In the genomic region with DNA sequence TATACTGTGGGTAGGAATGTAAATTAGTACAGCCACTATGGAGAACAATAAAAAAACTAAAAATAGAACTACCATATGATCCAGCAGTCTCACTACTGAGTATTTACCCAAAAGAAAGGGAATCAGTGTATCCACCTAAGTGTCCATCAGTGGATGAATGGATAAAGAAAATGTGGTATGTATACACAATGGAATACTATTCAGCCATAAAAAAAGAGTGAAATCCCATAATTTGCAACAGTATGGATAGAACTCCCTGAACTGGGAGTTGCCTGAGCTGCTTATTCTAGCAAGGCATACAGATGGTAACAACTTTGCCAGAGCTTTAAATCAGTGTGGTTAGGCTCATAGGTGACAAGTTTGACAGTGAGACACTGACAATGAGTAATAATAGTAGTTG, we compare ENCODE assay signal across 18 cellular contexts. TPM values are rescaled to one million over a fixed set of nuclear protein-coding genes. Genes with fewer than 3 reads are reported as not detected.
DNase-seq lines count a peak whose midpoint lies in the region; ATAC-seq, FAIRE-seq and TF ChIP-seq lines count a peak whose summit lies in the region.
"Had no signal": no experiment of that assay in that cellular context is flagged by ENCODE, and none has a peak within 500 bp of the region (broad histone marks: within the 10 kb centered on the region; RNA-seq: fewer than 3 reads in every experiment).

No MANE protein-coding gene starts in this region.

- no peaks in the 10 kb centered on the region for H3K79me2 ChIP-seq in K562 (ENCODE audit: control insufficient read depth, insufficient read depth, low read length)

- DNase-seq in activated T-cell treated with anti-CD3 and anti-CD28 coated beads, Interleukin-2, amount 50 U/mL, for 24 hours: no peak
- no peak for DNase-seq in activated T-cell treated with anti-CD3 and anti-CD28 coated beads for 4 hours
- no peak for DNase-seq in natural killer cell
- no peak for DNase-seq in natural killer cell treated with Interleukin-12 subunit alpha and Interleukin-12 subunit beta and Interleukin-15 and Interleukin-18, amount 100 ng/mL, for 72 hours (ENCODE audit: low spot score)
- no peak for DNase-seq in K562 (ENCODE audit: extremely low read depth in 1 of 4, low spot score in 3 of 4)
- no peak for DNase-seq in adrenal gland
- DNase-seq: CD4-positive, alpha-beta memory T cell; DMS79; GM23248 had no signal

- no peak for TF ChIP-seq EP300 in K562 (IDR thresholded peaks at IDR 0.05; ENCODE audit: low read length)

- no peak for FAIRE-seq in K562 (lab: Jason Lieb, UNC)
- FAIRE-seq: A204.1, GM12878, GM18507, H54 had no signal

- no peaks in the 10 kb centered on the region for H3K27me3 Mint-ChIP-seq in activated T-cell treated with anti-CD3 and anti-CD28 coated beads, Interleukin-2, amount 50 U/mL, for 24 hours
- H3K27me3 Mint-ChIP-seq in natural killer cell (ENCODE audit: low read depth in 2 of 2): no peaks in the 10 kb centered on the region
- H3K27me3 Mint-ChIP-seq in natural killer cell treated with Interleukin-12 subunit alpha and Interleukin-12 subunit beta and Interleukin-15 and Interleukin-18, amount 100 ng/mL, for 72 hours: no peaks in the 10 kb centered on the region
- H3K27me3 Mint-ChIP-seq: B cell; CD4-positive, alpha-beta memory T cell had no signal

- no peaks in the 10 kb centered on the region for H4K20me1 ChIP-seq in K562 (replicated peaks; ENCODE audit: control insufficient read depth, insufficient read depth, low read length)

- H3K9me3 ChIP-seq in K562 (replicated peaks; ENCODE audit: control insufficient read depth, insufficient read depth, low read depth, low read length): no peaks in the 10 kb centered on the region
- no peaks in the 10 kb centered on the region for H3K9me3 ChIP-seq in adrenal gland (replicated peaks in 1 of 3)

- peak in 1 of 3 donors; percentile 17 for ATAC-seq in natural killer cell
- ATAC-seq in natural killer cell treated with Interleukin-12 subunit alpha and Interleukin-12 subunit beta and Interleukin-15 and Interleukin-18, amount 100 ng/mL, for 72 hours: no peak
- ATAC-seq in K562: no peak
- ATAC-seq in GM19324 (IDR thresholded peaks at IDR 0.05; ENCODE audit: low FRiP score, unreplicated experiment): no peak
- ATAC-seq: GM12878, HCT116 had no signal

- POLR2A ChIA-PET in K562 (lab: Yijun Ruan, JAX): interaction anchor here (0.6 to 0.9 kb wide), 2 partner anchors 13 to 15 kb away, joined by 3 read pairs; no protein-coding TSS in a partner anchor

- peaks cover 13% of the 10 kb centered on the region for H3K4me1 Mint-ChIP-seq in activated T-cell treated with anti-CD3 and anti-CD28 coated beads, Interleukin-2, amount 50 U/mL, for 24 hours (ENCODE audit: low read depth)
- peaks cover 15 to 18% of the 10 kb centered on the region in 2 donors for H3K4me1 Mint-ChIP-seq in natural killer cell
- peaks cover 4 to 12% of the 10 kb centered on the region in 2 donors for H3K4me1 Mint-ChIP-seq in natural killer cell treated with Interleukin-12 subunit alpha and Interleukin-12 subunit beta and Interleukin-15 and Interleukin-18, amount 100 ng/mL, for 72 hours (ENCODE audit: low read depth in 2 of 2)
- H3K4me1 Mint-ChIP-seq: B cell had no signal

- H3K27me3 ChIP-seq in K562 (ENCODE audit: control insufficient read depth in 2 of 2, insufficient read depth in 2 of 2, low read length in 2 of 2) (no peaks in the 10 kb centered on the region), adrenal gland (no peaks in the 10 kb centered on the region)

- no peak for TF ChIP-seq POLR2A in K562 (conservative IDR thresholded peaks at IDR 0.05)
- no peak for TF ChIP-seq POLR2A in adrenal gland (IDR thresholded peaks at IDR 0.05)

- no peak for TF ChIP-seq RAD21 in K562 (CRISPR knock-in tag; conservative IDR thresholded peaks at IDR 0.05 in 1 of 2, IDR thresholded peaks at IDR 0.05 in 1 of 2)

- peaks cover 90% of the 10 kb centered on the region for H3K36me3 Mint-ChIP-seq in activated T-cell treated with anti-CD3 and anti-CD28 coated beads, Interleukin-2, amount 50 U/mL, for 24 hours (ENCODE audit: low read depth)
- peaks cover 43% of the 10 kb centered on the region for H3K36me3 Mint-ChIP-seq in natural killer cell
- H3K36me3 Mint-ChIP-seq in natural killer cell treated with Interleukin-12 subunit alpha and Interleukin-12 subunit beta and Interleukin-15 and Interleukin-18, amount 100 ng/mL, for 72 hours: peaks cover 38% of the 10 kb centered on the region

- no peak overlapping the region for H3K4me3 ChIP-seq in K562
- no peak overlapping the region for H3K4me3 ChIP-seq in adrenal gland
- H3K4me3 ChIP-seq: GM12878, GM23248 had no signal

- H3K9ac ChIP-seq in K562 (ENCODE audit: insufficient read depth in 1 of 2, low read depth in 2 of 2, low read length in 2 of 2): no peak overlapping the region
- H3K9ac ChIP-seq: GM23248 had no signal

- H3K9me1 ChIP-seq in K562 (ENCODE audit: control insufficient read depth, insufficient read depth, low read length): no peaks in the 10 kb centered on the region

- peak overlapping the region; percentile 75 for H3K27ac Mint-ChIP-seq in activated T-cell treated with anti-CD3 and anti-CD28 coated beads, Interleukin-2, amount 50 U/mL, for 24 hours
- peak overlapping the region; percentile 49 to 70 for H3K27ac Mint-ChIP-seq in natural killer cell
- H3K27ac Mint-ChIP-seq in natural killer cell treated with Interleukin-12 subunit alpha and Interleukin-12 subunit beta and Interleukin-15 and Interleukin-18, amount 100 ng/mL, for 72 hours: peak overlapping the region in 1 of 2 donors; percentile 7
- H3K27ac Mint-ChIP-seq: B cell had no signal

- TF ChIP-seq CTCF in natural killer cell (IDR thresholded peaks at IDR 0.05) (no peak), K562 (IDR thresholded peaks at IDR 0.05 in 2 of 3, conservative IDR thresholded peaks at IDR 0.05 in 1 of 3; ENCODE audit: insufficient read depth in 2 of 3, low read depth in 1 of 3, low read length in 3 of 3) (no peak), adrenal gland (IDR thresholded peaks at IDR 0.05) (no peak)

- H3K4me1 ChIP-seq in K562 (replicated peaks in 1 of 2; ENCODE audit: control insufficient read depth in 2 of 2, insufficient read depth in 2 of 2, low read length in 2 of 2) (no peaks in the 10 kb centered on the region), adrenal gland (replicated peaks in 1 of 2) (peaks cover 0 to 7% of the 10 kb centered on the region in 2 donors)

- H3K4me2 ChIP-seq in K562 (ENCODE audit: insufficient read depth, low read length): no peak overlapping the region

- intact Hi-C loops in natural killer cell (cut with micrococcal nuclease) (no loop called here), K562 (cut with micrococcal nuclease) (no loop called here), adrenal gland (cut with DNase I) (no loop called here)

- BruUV-seq in K562 (replicated peaks; lab: Mats Ljungman, UMichigan): no TSS peak

- H3K36me3 ChIP-seq in K562 (ENCODE audit: control insufficient read depth, insufficient read depth, low read length) (peaks cover 66% of the 10 kb centered on the region), adrenal gland (replicated peaks in 1 of 2) (peaks cover 0 to 39% of the 10 kb centered on the region in 2 donors)

- in situ Hi-C loops in K562 (cut with MboI): no loop called here

- CTCF ChIA-PET in K562 (lab: Yijun Ruan, JAX; ENCODE audit: low intra/inter-chr PET ratio): no interaction called here

- no peak overlapping the region for H3K4me3 Mint-ChIP-seq in activated T-cell treated with anti-CD3 and anti-CD28 coated beads, Interleukin-2, amount 50 U/mL, for 24 hours
- no peak overlapping the region for H3K4me3 Mint-ChIP-seq in natural killer cell
- no peak overlapping the region for H3K4me3 Mint-ChIP-seq in natural killer cell treated with Interleukin-12 subunit alpha and Interleukin-12 subunit beta and Interleukin-15 and Interleukin-18, amount 100 ng/mL, for 72 hours
- H3K4me3 Mint-ChIP-seq: B cell; CD4-positive, alpha-beta memory T cell had no signal

- no peak overlapping the region for H2AFZ ChIP-seq in K562 (ENCODE audit: low read depth, low read length)
- H2AFZ ChIP-seq: GM23248 had no signal

- H3K9me3 Mint-ChIP-seq in activated T-cell treated with anti-CD3 and anti-CD28 coated beads, Interleukin-2, amount 50 U/mL, for 24 hours: no peaks in the 10 kb centered on the region
- no peaks in the 10 kb centered on the region for H3K9me3 Mint-ChIP-seq in natural killer cell
- H3K9me3 Mint-ChIP-seq in natural killer cell treated with Interleukin-12 subunit alpha and Interleukin-12 subunit beta and Interleukin-15 and Interleukin-18, amount 100 ng/mL, for 72 hours: no peaks in the 10 kb centered on the region
- H3K9me3 Mint-ChIP-seq: CD4-positive, alpha-beta memory T cell had no signal

- H3K27ac ChIP-seq in K562 (ENCODE audit: extremely low read depth, low read depth, low read length) (no peak overlapping the region), adrenal gland (no peak overlapping the region)
- H3K27ac ChIP-seq: C4-2B, GM23248, HL-60 had no signal

TF ChIP-seq in K562, 482 proteins besides CTCF, POLR2A, EP300 and RAD21:
- peak; percentile 34 for TF ChIP-seq ZNF146 (CRISPR knock-in tag; IDR thresholded peaks at IDR 0.05; ENCODE audit: unreplicated experiment)
- no peak for TF ChIP-seq MTA3 (IDR thresholded peaks at IDR 0.05; ENCODE audit: borderline replicate concordance)

RNA-seq across cellular contexts. Expression of gene APH1B, which starts 16.1 kb away (rescaled TPM):
- total RNA-seq in natural killer cell: 10 to 100 TPM in 1 of 3 donors, 1 to 10 TPM in 2; 8.6 to 12.4 (median 9.9) TPM
- 10 to 100 TPM in 1 of 2 donors, 1 to 10 TPM in 1; 8.7 to 14.7 TPM for total RNA-seq in natural killer cell treated with Interleukin-12 subunit alpha and Interleukin-12 subunit beta and Interleukin-15 and Interleukin-18, amount 100 ng/mL, for 72 hours
- 10.5 and 13.7 TPM in 2 replicates for total RNA-seq in K562 (2011; cell fraction: chromatin; rRNA removed; ENCODE audit: low replicate concordance)
- 7.7 and 8.8 TPM in 2 replicates for total RNA-seq in K562 (2011; cell fraction: nucleolus; rRNA removed)
- total RNA-seq in K562 (2011; cell fraction: nucleoplasm; rRNA removed): 13.9 and 14.7 TPM in 2 replicates
- total RNA-seq in K562 (2014; rRNA removed): 4.9 and 5.1 TPM in 2 replicates
- total RNA-seq in K562 (2014; rRNA removed; fragmentation: Illumina TruSeq; extraction: Trizol): 9.0 and 9.1 TPM in 2 replicates
- total RNA-seq in K562 (2015; rRNA removed; fragmentation: Illumina TruSeq; extraction: Trizol): 8.9 and 9.6 TPM in 2 replicates
- 9.7 and 10.6 TPM in 2 replicates for total RNA-seq in K562 (2021)
- polyA plus RNA-seq in K562 (2011; rRNA removed): 4.8 and 7.0 TPM in 2 replicates
- 3.0 and 3.2 TPM in 2 replicates for polyA plus RNA-seq in K562 (2011; cell fraction: cytosol; rRNA removed)
- 7.9 and 9.8 TPM in 2 replicates for polyA plus RNA-seq in K562 (2011; cell fraction: nucleus; rRNA removed)
- 9.1 and 10.8 TPM in 2 replicates for polyA plus RNA-seq in K562 (2012)
- 6.1 and 6.9 TPM in 2 replicates for polyA plus RNA-seq in K562 (2014; fragmentation: Illumina TruSeq; extraction: Trizol)
- 1 to 10 TPM; 7.0 to 8.7 TPM for polyA plus RNA-seq in K562 (2014; fragmentation: Nextera tagmentation; extraction: Ambion mirVana)
- 6.8 and 7.3 TPM in 2 replicates for polyA plus RNA-seq in K562 (2014; rRNA removed)
- 4.6 and 6.9 TPM in 2 replicates for polyA minus RNA-seq in K562 (2011; rRNA and poly(A)+ RNA removed)
- polyA minus RNA-seq in K562 (2011; cell fraction: cytosol; rRNA and poly(A)+ RNA removed): 3.6 and 8.8 TPM in 2 replicates
- 5.0 and 5.1 TPM in 2 replicates for polyA minus RNA-seq in K562 (2011; cell fraction: nucleus; rRNA and poly(A)+ RNA removed)
- total RNA-seq in adrenal gland: 10 to 100 TPM; 20.7 to 50.3 (median 28.4) TPM
- 10 to 100 TPM in 2 of 3 donors, 1 to 10 TPM in 1; 8.3 to 21.7 (median 14.7) TPM for polyA plus RNA-seq in adrenal gland
